ENCODE assay signal across 24 cellular contexts in the genomic region with DNA sequence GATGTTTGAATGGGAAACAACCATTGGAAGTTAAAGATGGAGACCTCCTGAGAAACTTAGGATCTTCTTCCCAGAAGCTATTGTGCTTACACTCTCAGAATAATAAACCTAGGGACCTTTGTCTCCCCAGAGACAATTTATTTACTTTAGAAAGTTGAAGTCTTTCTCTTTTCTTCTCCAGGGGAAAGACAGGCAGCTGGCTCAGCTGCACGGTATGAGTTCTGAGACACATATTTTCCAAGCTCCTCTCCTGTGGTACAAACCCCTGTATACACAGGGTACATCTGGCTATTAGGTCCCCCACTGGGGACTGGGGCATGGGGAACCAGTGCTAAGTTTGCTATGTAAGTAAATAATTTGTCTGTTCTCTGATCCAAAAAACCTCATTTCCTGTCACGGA.
"Had no signal": no experiment of that assay in that cellular context is flagged by ENCODE, and none has a peak within 500 bp of the region (broad histone marks: within the 10 kb centered on the region; RNA-seq: fewer than 3 reads in every experiment).

No MANE protein-coding gene starts in this region.

- DNase-seq: activated CD4-positive, alpha-beta T cell treated with anti-CD3 and anti-CD28 coated beads, Interleukin-2, amount 50 U/mL, for 1 hour; activated CD4-positive, CD25-positive, alpha-beta regulatory T cell treated with anti-CD3 and anti-CD28 coated beads, Interleukin-2, amount 50 U/mL, for 72 hours; activated CD8-positive, alpha-beta T cell treated with anti-CD3 and anti-CD28 coated beads, Interleukin-2, amount 10 ng/mL, durations not matched to agents 7 days and 5 days; activated gamma-delta T cell; activated naive CD4-positive, alpha-beta T cell treated with anti-CD3 and anti-CD28 coated beads, Interleukin-2, amount 50 U/mL, for 16 hours; activated naive CD8-positive, alpha-beta T cell treated with anti-CD3 and anti-CD28 coated beads, Interleukin-2, amount 50 U/mL, for 24 hours; brain microvascular endothelial cell; cortex of kidney; foreskin keratinocyte; lower lobe of right lung; naive thymus-derived CD4-positive, alpha-beta T cell; ovary; psoas muscle; right cardiac atrium; stimulated activated CD4-positive, alpha-beta T cell treated with anti-CD3 and anti-CD28 coated beads, Interleukin-15, amount 100 ng/mL, for 24 hours; stimulated activated CD8-positive, alpha-beta memory T cell treated with anti-CD3 and anti-CD28 coated beads, Interleukin-4, amount 100 ng/mL, for 48 hours; stimulated activated naive B cell treated with anti-CD40 and anti-IgM and Interleukin-4, amounts not matched to agents 10 μg/mL and 1 μg/mL and 100 μg/mL, for 72 hours; trophoblast cell; WERI-Rb-1 had no signal

- H3K36me3 ChIP-seq: brain microvascular endothelial cell, lower lobe of right lung, neural progenitor cell, ovary, vagina, WERI-Rb-1 had no signal

- H3K9ac ChIP-seq: neural progenitor cell had no signal

- H2AFZ ChIP-seq: neural progenitor cell had no signal

- H3K27me3 ChIP-seq: brain microvascular endothelial cell, foreskin keratinocyte, neural progenitor cell, ovary, vagina had no signal

- ATAC-seq: activated CD8-positive, alpha-beta T cell treated with anti-CD3 and anti-CD28 coated beads, Interleukin-2, amount 10 ng/mL, durations not matched to agents 7 days and 5 days; activated naive CD8-positive, alpha-beta T cell treated with anti-CD3 and anti-CD28 coated beads, Interleukin-2, amount 50 U/mL, for 24 hours; foreskin keratinocyte; left lobe of liver; lower lobe of right lung; naive thymus-derived CD4-positive, alpha-beta T cell; psoas muscle; right cardiac atrium; stimulated activated naive B cell treated with anti-CD40 and anti-IgM and Interleukin-4, amounts not matched to agents 10 μg/mL and 1 μg/mL and 100 μg/mL, for 72 hours had no signal

- H3K27ac ChIP-seq: brain microvascular endothelial cell, epithelial cell of prostate, foreskin keratinocyte, lower lobe of right lung, neural progenitor cell, ovary, psoas muscle, skin epidermis, vagina, WERI-Rb-1 had no signal

- H3K4me3 ChIP-seq: lower lobe of right lung, neural progenitor cell, ovary, psoas muscle, skin epidermis, vagina had no signal

- H3K4me2 ChIP-seq: neural progenitor cell had no signal

- H3K4me1 ChIP-seq: lower lobe of right lung, neural progenitor cell, psoas muscle, vagina had no signal

- H3K9me3 ChIP-seq: lower lobe of right lung, ovary, psoas muscle, vagina had no signal
